Comparison of ENCODE assay signal across 23 cellular contexts in genomic region chr5:17308326-17309065, GRCh38.
DNase-seq lines count a peak whose midpoint lies in the region; ATAC-seq, FAIRE-seq and TF ChIP-seq lines count a peak whose summit lies in the region.
"Had no signal": no experiment of that assay in that cellular context is flagged by ENCODE, and none has a peak within 500 bp of the region (broad histone marks: within the 10 kb centered on the region; RNA-seq: fewer than 3 reads in every experiment).

No MANE protein-coding gene starts in this region.

- no peak overlapping the region for H3K4me2 ChIP-seq in GM23338
- H3K4me2 ChIP-seq in mesenchymal stem cell (ENCODE audit: low read length, poor library complexity, severe bottlenecking) = no peak overlapping the region

- no peak for FAIRE-seq in GM12891 (lab: Jason Lieb, UNC)

- H3K9me2 ChIP-seq in GM23338 (ENCODE audit: insufficient read depth) = 0 out of 2 replicates have a peak, but pooled peaks cover 5% of the 10 kb centered on the region

- H3K9me3 ChIP-seq in MG63 (peaks cover 12% of the 10 kb centered on the region), mesenchymal stem cell (ENCODE audit: control insufficient read depth, low read length) (no peaks in the 10 kb centered on the region), transverse colon (no peaks in the 10 kb centered on the region)
- H3K9me3 ChIP-seq: Caco-2, HAP-1, Peyer's patch had no signal

- H2BK5ac ChIP-seq in mesenchymal stem cell (ENCODE audit: low read depth, low read length, poor library complexity, severe bottlenecking) = no peak overlapping the region

- TF ChIP-seq EP300 in transverse colon (IDR thresholded peaks at IDR 0.05; ENCODE audit: low read depth) = no peak

- H3K4me3 ChIP-seq in GM23338 = no peak overlapping the region
- H3K4me3 ChIP-seq in MG63 = no peak overlapping the region
- no peak overlapping the region for H3K4me3 ChIP-seq in mesenchymal stem cell (ENCODE audit: insufficient read depth in 1 of 2, low read depth in 1 of 2, low read length in 2 of 2)
- no peak overlapping the region for H3K4me3 ChIP-seq in transverse colon
- H3K4me3 ChIP-seq: HAP-1, Peyer's patch, SK-N-MC had no signal

- no peak overlapping the region for H2AK5ac ChIP-seq in mesenchymal stem cell (ENCODE audit: low read length, severe bottlenecking)

- H2BK120ac ChIP-seq in mesenchymal stem cell (ENCODE audit: low read depth, low read length) = no peak overlapping the region

- no peak overlapping the region for H4K8ac ChIP-seq in mesenchymal stem cell (ENCODE audit: low read length)

- H2BK12ac ChIP-seq in mesenchymal stem cell (ENCODE audit: low read length in 2 of 2) = no peak overlapping the region

- no peak overlapping the region for H3K4me3 Mint-ChIP-seq in GM23338
- H3K4me3 Mint-ChIP-seq: B cell; CD8-positive, alpha-beta T cell had no signal

- no peak overlapping the region for H3K18ac ChIP-seq in mesenchymal stem cell (ENCODE audit: low read depth in 1 of 2, low read length in 2 of 2)

- H3K4me1 ChIP-seq in GM23338 (ENCODE audit: insufficient read depth) = peaks cover 4% of the 10 kb centered on the region; the same call in 1 of the 2 replicates
- peaks cover 8% of the 10 kb centered on the region for H3K4me1 ChIP-seq in mesenchymal stem cell (ENCODE audit: control insufficient read depth, insufficient read depth, low read depth, low read length)
- peaks cover 0 to 8% (median 5%) of the 10 kb centered on the region in 4 donors for H3K4me1 ChIP-seq in transverse colon
- H3K4me1 ChIP-seq: Peyer's patch had no signal

- H3K36me3 ChIP-seq in GM23338 (ENCODE audit: insufficient read depth) (no peaks in the 10 kb centered on the region), MG63 (no peaks in the 10 kb centered on the region; the same call in 1 of the 2 replicates), mesenchymal stem cell (ENCODE audit: control insufficient read depth in 1 of 2, insufficient read depth in 2 of 2, low read depth in 1 of 2, low read length in 2 of 2) (no peaks in the 10 kb centered on the region), transverse colon (no peaks in the 10 kb centered on the region)
- H3K36me3 ChIP-seq: HAP-1, Peyer's patch had no signal

- H3K9me3 Mint-ChIP-seq in GM23338 = peaks cover 2% of the 10 kb centered on the region; the same call in 1 of the 3 replicates
- H3K9me3 Mint-ChIP-seq: CD8-positive, alpha-beta T cell had no signal

- WGBS in mesenchymal stem cell = 93% methylated on average over 8 of the region's 9 CpGs
- WGBS in transverse colon (ENCODE audit: low coverage in 1 of 2), 2 donors = 69 to 90% methylated on average over 7 to 9 of the region's 9 CpGs

- no peak overlapping the region for H3K4ac ChIP-seq in mesenchymal stem cell (ENCODE audit: low read depth in 1 of 2, low read length in 2 of 2)

- no peak overlapping the region for H3K14ac ChIP-seq in mesenchymal stem cell (ENCODE audit: low read length in 2 of 2)

- H3K27me3 ChIP-seq in GM23338 (ENCODE audit: insufficient read depth) = no peaks in the 10 kb centered on the region
- H3K27me3 ChIP-seq in MG63 = no peaks in the 10 kb centered on the region
- H3K27me3 ChIP-seq in mesenchymal stem cell (ENCODE audit: control insufficient read depth in 1 of 2, insufficient read depth in 1 of 2, low read length in 2 of 2) = no peaks in the 10 kb centered on the region
- no peaks in the 10 kb centered on the region for H3K27me3 ChIP-seq in transverse colon
- H3K27me3 ChIP-seq: Peyer's patch had no signal

- H3K27me3 Mint-ChIP-seq in GM23338 (ENCODE audit: insufficient read depth, low read depth, poor library complexity) = peaks cover 1% of the 10 kb centered on the region
- H3K27me3 Mint-ChIP-seq: B cell had no signal

- H4K91ac ChIP-seq in mesenchymal stem cell (ENCODE audit: low read length) = no peak overlapping the region

- no peaks in the 10 kb centered on the region for H3F3A ChIP-seq in GM23338 (replicated peaks; ENCODE audit: low read depth)

- H4K20me1 ChIP-seq in GM23338 (replicated peaks; ENCODE audit: insufficient read depth) = no peaks in the 10 kb centered on the region

- H3K36me3 Mint-ChIP-seq in GM23338 (ENCODE audit: low read depth) = no peaks in the 10 kb centered on the region
- H3K36me3 Mint-ChIP-seq: CD8-positive, alpha-beta T cell had no signal

- in situ Hi-C loops in transverse colon (cut with MboI; ENCODE audit: low pct_ligation_motif_present in 1 of 4, low pct_unique_long_range_greater_than_20kb in 1 of 4, low sequenced_read_pairs in 3 of 4) = no loop called here

- H3K79me2 ChIP-seq in GM23338 (replicated peaks; ENCODE audit: insufficient read depth) = no peaks in the 10 kb centered on the region

- H3K4me1 Mint-ChIP-seq in GM23338 = peaks cover 8% of the 10 kb centered on the region; the same call in 2 of the 3 replicates
- H3K4me1 Mint-ChIP-seq: B cell had no signal

- DNase-seq in EH (ENCODE audit: low read depth) = peak; percentile 21
- no peak for DNase-seq in GM23338 (ENCODE audit: low spot score)
- peak; percentile 53 for DNase-seq in MG63
- DNase-seq in mesenchymal stem cell = peak; percentile 14
- no peak for DNase-seq in GM12891 (ENCODE audit: insufficient read length, low spot score)
- DNase-seq in transverse colon = no peak
- no peak for DNase-seq in NCI-H2171 (lab: John Stamatoyannopoulos, UW)
- DNase-seq: Caco-2; CD8-positive, alpha-beta T cell; Karpas-422; MM.1S; NCI-H1092; NCI-H1417 treated with DMSO at 0.1 percent for 48 hours; NCI-H1694 treated with DMSO at 0.1 percent for 48 hours; NCI-H2081; NCI-H226; NCI-H510A; Peyer's patch; SIG-M5 had no signal

- H3K27ac ChIP-seq in GM23338 (ENCODE audit: low read depth) = no peak overlapping the region
- H3K27ac ChIP-seq in mesenchymal stem cell (ENCODE audit: low read length, poor library complexity, severe bottlenecking) = no peak overlapping the region
- H3K27ac ChIP-seq in transverse colon = no peak overlapping the region
- H3K27ac ChIP-seq: C4-2B, Peyer's patch, SK-N-MC had no signal

- TF ChIP-seq CTCF in GM23338 (conservative IDR thresholded peaks at IDR 0.05; ENCODE audit: low read depth in 2 of 2) (no peak), transverse colon (IDR thresholded peaks at IDR 0.05) (no peak)

- no peak overlapping the region for H2BK15ac ChIP-seq in mesenchymal stem cell (ENCODE audit: low read depth, poor library complexity, severe bottlenecking)

- H2AFZ ChIP-seq in GM23338 (0 out of 2 replicates have a peak overlapping the region, but pooled peaks have one; percentile 32), mesenchymal stem cell (ENCODE audit: low read depth, low read length) (no peak overlapping the region)

- H3K23ac ChIP-seq in mesenchymal stem cell (ENCODE audit: low read length in 2 of 2) = no peak overlapping the region

- no peak for ATAC-seq in GM23338
- ATAC-seq: CD8-positive, alpha-beta T cell had no signal

- H3K27ac Mint-ChIP-seq in GM23338 = no peak overlapping the region
- H3K27ac Mint-ChIP-seq: B cell; CD8-positive, alpha-beta T cell had no signal

- intact Hi-C loops in transverse colon (cut with DNase I; ENCODE audit: low total_unique reads) = no loop called here

- H3K9ac ChIP-seq in mesenchymal stem cell (ENCODE audit: low read length) = no peak overlapping the region

- no peak for TF ChIP-seq POLR2A in GM12891 (IDR thresholded peaks at IDR 0.05; ENCODE audit: low read depth, low read length)
- TF ChIP-seq POLR2A in transverse colon (IDR thresholded peaks at IDR 0.05) = no peak

- H3K79me1 ChIP-seq in mesenchymal stem cell (replicated peaks; ENCODE audit: low read length, poor library complexity, severe bottlenecking) = no peaks in the 10 kb centered on the region

TF ChIP-seq in GM23338, 12 proteins besides CTCF, POLR2A, EP300 and RAD21 (continues in another document):
- TF ChIP-seq, protein P1, sequence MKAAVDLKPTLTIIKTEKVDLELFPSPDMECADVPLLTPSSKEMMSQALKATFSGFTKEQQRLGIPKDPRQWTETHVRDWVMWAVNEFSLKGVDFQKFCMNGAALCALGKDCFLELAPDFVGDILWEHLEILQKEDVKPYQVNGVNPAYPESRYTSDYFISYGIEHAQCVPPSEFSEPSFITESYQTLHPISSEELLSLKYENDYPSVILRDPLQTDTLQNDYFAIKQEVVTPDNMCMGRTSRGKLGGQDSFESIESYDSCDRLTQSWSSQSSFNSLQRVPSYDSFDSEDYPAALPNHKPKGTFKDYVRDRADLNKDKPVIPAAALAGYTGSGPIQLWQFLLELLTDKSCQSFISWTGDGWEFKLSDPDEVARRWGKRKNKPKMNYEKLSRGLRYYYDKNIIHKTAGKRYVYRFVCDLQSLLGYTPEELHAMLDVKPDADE (IDR thresholded peaks at IDR 0.05) = no peak
- TF ChIP-seq NANOG (IDR thresholded peaks at IDR 0.05; ENCODE audit: borderline replicate concordance) = no peak

TF ChIP-seq in GM12891, 5 proteins besides CTCF, POLR2A, EP300 and RAD21:
- TF ChIP-seq POU2F2 (IDR thresholded peaks at IDR 0.05; ENCODE audit: low read depth, low read length) (no peak), POLR2AphosphoS5 (IDR thresholded peaks at IDR 0.05; ENCODE audit: low read depth, low read length) (no peak), TAF1 (IDR thresholded peaks at IDR 0.05; ENCODE audit: low read depth, low read length) (no peak), SPI1 (IDR thresholded peaks at IDR 0.05; ENCODE audit: low read depth, low read length) (no peak), PAX5 (IDR thresholded peaks at IDR 0.05; ENCODE audit: insufficient read depth, low read length, severe bottlenecking) (no peak)

Comparison
In these comparisons a context has a peak if more than half of its experiments do, and no peak if none do; other contexts are left out.
1. DNase-seq: peak in EH (single experiment), MG63 (single experiment) and mesenchymal stem cell (single experiment); none in GM23338 (single experiment), GM12891 (single experiment), transverse colon (single experiment) and NCI-H2171 (single experiment).